ENCODE assay signal across 1 cellular context in genomic region chr5:34521628-34522290, GRCh38.
TF ChIP-seq lines count a peak whose summit lies in the region.

No MANE protein-coding gene starts in this region.

TF ChIP-seq in K562, 482 proteins besides CTCF, POLR2A, EP300 and RAD21 (continued from another document):
- TF ChIP-seq HOMEZ (CRISPR knock-in tag; IDR thresholded peaks at IDR 0.05) (no peak), TAF15 (IDR thresholded peaks at IDR 0.05; ENCODE audit: low read depth, low read length) (no peak), HDAC3 (IDR thresholded peaks at IDR 0.05; ENCODE audit: borderline replicate concordance, partially characterized antibody) (no peak), IFI16 (CRISPR knock-in tag; IDR thresholded peaks at IDR 0.05) (no peak)
